ENCODE assay signal across 1 cellular context in the genomic region with DNA sequence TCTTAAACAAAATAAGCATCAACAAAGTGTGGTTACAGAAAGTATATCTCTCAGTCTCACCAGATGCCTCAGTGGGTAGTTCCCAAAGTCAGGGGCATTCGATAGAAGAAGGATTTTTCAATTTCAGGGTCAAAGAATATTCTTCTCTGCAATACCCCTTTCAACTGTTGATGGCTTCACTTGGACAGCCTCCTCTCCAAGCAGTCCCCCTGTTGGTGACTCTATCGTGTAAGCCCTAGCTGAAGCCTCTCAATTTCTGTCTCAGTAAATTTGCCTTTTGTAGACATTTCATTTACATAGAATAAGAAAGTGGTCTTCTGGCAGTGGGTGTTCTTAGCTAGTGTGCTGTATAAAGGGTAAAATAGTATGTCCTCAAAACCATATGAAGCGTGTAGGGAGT.
TF ChIP-seq lines count a peak whose summit lies in the region.

No MANE protein-coding gene starts in this region.

TF ChIP-seq in A549, 52 proteins besides CTCF, POLR2A, EP300 and RAD21 (continued from another document):
- TF ChIP-seq, protein P1, sequence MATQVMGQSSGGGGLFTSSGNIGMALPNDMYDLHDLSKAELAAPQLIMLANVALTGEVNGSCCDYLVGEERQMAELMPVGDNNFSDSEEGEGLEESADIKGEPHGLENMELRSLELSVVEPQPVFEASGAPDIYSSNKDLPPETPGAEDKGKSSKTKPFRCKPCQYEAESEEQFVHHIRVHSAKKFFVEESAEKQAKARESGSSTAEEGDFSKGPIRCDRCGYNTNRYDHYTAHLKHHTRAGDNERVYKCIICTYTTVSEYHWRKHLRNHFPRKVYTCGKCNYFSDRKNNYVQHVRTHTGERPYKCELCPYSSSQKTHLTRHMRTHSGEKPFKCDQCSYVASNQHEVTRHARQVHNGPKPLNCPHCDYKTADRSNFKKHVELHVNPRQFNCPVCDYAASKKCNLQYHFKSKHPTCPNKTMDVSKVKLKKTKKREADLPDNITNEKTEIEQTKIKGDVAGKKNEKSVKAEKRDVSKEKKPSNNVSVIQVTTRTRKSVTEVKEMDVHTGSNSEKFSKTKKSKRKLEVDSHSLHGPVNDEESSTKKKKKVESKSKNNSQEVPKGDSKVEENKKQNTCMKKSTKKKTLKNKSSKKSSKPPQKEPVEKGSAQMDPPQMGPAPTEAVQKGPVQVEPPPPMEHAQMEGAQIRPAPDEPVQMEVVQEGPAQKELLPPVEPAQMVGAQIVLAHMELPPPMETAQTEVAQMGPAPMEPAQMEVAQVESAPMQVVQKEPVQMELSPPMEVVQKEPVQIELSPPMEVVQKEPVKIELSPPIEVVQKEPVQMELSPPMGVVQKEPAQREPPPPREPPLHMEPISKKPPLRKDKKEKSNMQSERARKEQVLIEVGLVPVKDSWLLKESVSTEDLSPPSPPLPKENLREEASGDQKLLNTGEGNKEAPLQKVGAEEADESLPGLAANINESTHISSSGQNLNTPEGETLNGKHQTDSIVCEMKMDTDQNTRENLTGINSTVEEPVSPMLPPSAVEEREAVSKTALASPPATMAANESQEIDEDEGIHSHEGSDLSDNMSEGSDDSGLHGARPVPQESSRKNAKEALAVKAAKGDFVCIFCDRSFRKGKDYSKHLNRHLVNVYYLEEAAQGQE (IDR thresholded peaks at IDR 0.05): no peak
